25 cellular contexts compared by ENCODE assay signal in the genomic region with DNA sequence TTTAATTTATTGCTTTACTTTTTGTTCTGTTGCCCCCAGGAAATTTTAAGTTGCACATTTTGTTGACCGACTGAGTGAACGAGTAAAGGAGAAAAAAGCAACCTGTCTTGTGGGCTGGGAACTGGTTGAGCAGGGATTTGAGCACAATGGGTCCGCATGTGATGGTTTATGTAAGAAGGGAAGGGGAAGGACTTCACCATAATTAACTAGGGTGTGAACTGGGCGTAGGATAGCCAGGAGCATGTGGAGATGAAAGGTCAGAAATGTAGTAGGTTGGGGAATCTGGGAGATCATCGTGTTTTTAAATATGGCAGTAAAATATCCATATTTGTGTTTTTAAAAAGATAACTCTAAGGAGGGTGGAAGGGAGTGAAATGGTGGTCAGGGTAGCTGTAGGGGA.
A peak's percentile ranks its signal among the peaks of the same experiment; 100 is the strongest.
DNase-seq lines count a peak whose midpoint lies in the region; ATAC-seq and TF ChIP-seq lines count a peak whose summit lies in the region.
"Had no signal": no experiment of that assay in that cellular context is flagged by ENCODE, and none has a peak within 500 bp of the region (broad histone marks: within the 10 kb centered on the region; RNA-seq: fewer than 3 reads in every experiment).

No MANE protein-coding gene starts in this region.

- H2AFZ ChIP-seq in osteoblast (ENCODE audit: low read length): no peak overlapping the region

- H3K9me3 Mint-ChIP-seq in type B pancreatic cell: peaks cover 5% of the 10 kb centered on the region
- H3K9me3 Mint-ChIP-seq in stimulated activated naive CD8-positive, alpha-beta T cell treated with anti-CD3 and anti-CD28 coated beads, Interleukin-15, amount 100 ng/mL, for 72 hours: peaks cover 0 to 8% of the 10 kb centered on the region in 2 donors

- no peak overlapping the region for H3K27ac ChIP-seq in osteoblast (ENCODE audit: low read depth, low read length)
- H3K27ac ChIP-seq: 22Rv1; A549; BLaER1 treated with 17β-estradiol and CSF1 and Interleukin-3, amounts not matched to agents 10 nM and 100 nM; C4-2B had no signal

- intact Hi-C loops in left colon (cut with DNase I, micrococcal nuclease): no loop called here

- H4K20me1 ChIP-seq in osteoblast (ENCODE audit: insufficient read depth, low read length): no peaks in the 10 kb centered on the region
- H4K20me1 ChIP-seq: BLaER1 treated with 17β-estradiol and CSF1 and Interleukin-3, amounts not matched to agents 10 nM and 100 nM had no signal

- H3K27me3 Mint-ChIP-seq in type B pancreatic cell: no peaks in the 10 kb centered on the region
- peaks cover 6% of the 10 kb centered on the region for H3K27me3 Mint-ChIP-seq in stimulated activated naive CD8-positive, alpha-beta T cell treated with anti-CD3 and anti-CD28 coated beads, Interleukin-15, amount 100 ng/mL, for 72 hours
- H3K27me3 Mint-ChIP-seq: B cell; CD4-positive, alpha-beta T cell had no signal

- TF ChIP-seq CTCF in osteoblast (IDR thresholded peaks at IDR 0.05; ENCODE audit: extremely low read depth, low read depth, low read length) (no peak), type B pancreatic cell (conservative IDR thresholded peaks at IDR 0.05) (no peak)

- H3K9me3 ChIP-seq in osteoblast (ENCODE audit: low read depth, low read length): no peaks in the 10 kb centered on the region
- H3K9me3 ChIP-seq: A549 had no signal

- H3K36me3 Mint-ChIP-seq in type B pancreatic cell: peaks cover 3% of the 10 kb centered on the region
- H3K36me3 Mint-ChIP-seq: CD8-positive, alpha-beta T cell had no signal

- H3K4me1 Mint-ChIP-seq in type B pancreatic cell (ENCODE audit: unreplicated experiment): no peaks in the 10 kb centered on the region
- no peaks in the 10 kb centered on the region for H3K4me1 Mint-ChIP-seq in stimulated activated naive CD8-positive, alpha-beta T cell treated with anti-CD3 and anti-CD28 coated beads, Interleukin-15, amount 100 ng/mL, for 72 hours
- H3K4me1 Mint-ChIP-seq: B cell had no signal

- H3K4me3 Mint-ChIP-seq in type B pancreatic cell: peak overlapping the region; percentile 8
- no peak overlapping the region for H3K4me3 Mint-ChIP-seq in stimulated activated naive CD8-positive, alpha-beta T cell treated with anti-CD3 and anti-CD28 coated beads, Interleukin-15, amount 100 ng/mL, for 72 hours
- H3K4me3 Mint-ChIP-seq: B cell; CD4-positive, alpha-beta T cell; CD8-positive, alpha-beta T cell had no signal

- no peaks in the 10 kb centered on the region for H3K79me2 ChIP-seq in osteoblast (ENCODE audit: insufficient read depth, low read length)

- peak overlapping the region; percentile 85 for H3K27ac Mint-ChIP-seq in type B pancreatic cell
- H3K27ac Mint-ChIP-seq in stimulated activated naive CD8-positive, alpha-beta T cell treated with anti-CD3 and anti-CD28 coated beads, Interleukin-15, amount 100 ng/mL, for 72 hours: no peak overlapping the region
- H3K27ac Mint-ChIP-seq: B cell; CD4-positive, alpha-beta T cell; CD8-positive, alpha-beta T cell had no signal

- no peak overlapping the region for H3K4me3 ChIP-seq in osteoblast (ENCODE audit: insufficient read depth, low read length)
- H3K4me3 ChIP-seq: A549; BLaER1 treated with 17β-estradiol and CSF1 and Interleukin-3, amounts not matched to agents 10 nM and 100 nM; GM12878 had no signal

- H3K4me2 ChIP-seq in osteoblast (ENCODE audit: insufficient read depth, low read length): no peak overlapping the region
- H3K4me2 ChIP-seq: A549; BLaER1 treated with 17β-estradiol and CSF1 and Interleukin-3, amounts not matched to agents 10 nM and 100 nM had no signal

- no peaks in the 10 kb centered on the region for H3K4me1 ChIP-seq in osteoblast (ENCODE audit: insufficient read depth, low read length)
- H3K4me1 ChIP-seq: A549; BLaER1 treated with 17β-estradiol and CSF1 and Interleukin-3, amounts not matched to agents 10 nM and 100 nM had no signal

- DNase-seq in NCI-H748 (lab: John Stamatoyannopoulos, UW; ENCODE audit: unreplicated experiment) (peak; percentile 51), NCI-H748 treated with DMSO at 0.1 percent for 48 hours (lab: John Stamatoyannopoulos, UW) (no peak), left colon (no peak), osteoblast (ENCODE audit: insufficient read length, low spot score, missing footprints) (peak; percentile 11), type B pancreatic cell (ENCODE audit: extremely low spot score, unreplicated experiment) (no peak), NCI-H1092 (lab: John Stamatoyannopoulos, UW) (no peak)
- no peak for DNase-seq in stimulated activated naive CD8-positive, alpha-beta T cell treated with anti-CD3 and anti-CD28 coated beads, Interleukin-15, amount 100 ng/mL, for 72 hours
- DNase-seq: AML-193; CD4-positive, alpha-beta T cell; CD8-positive, alpha-beta T cell; COR-L47; DMS 273 treated with DMSO at 0.1 percent for 48 hours; DMS153; DMS53; DMS79; DND-41; EL; GDM1 had no signal

- no peaks in the 10 kb centered on the region for H3K27me3 ChIP-seq in osteoblast (ENCODE audit: insufficient read depth, low read length)
- H3K27me3 ChIP-seq: BLaER1 treated with 17β-estradiol and CSF1 and Interleukin-3, amounts not matched to agents 10 nM and 100 nM had no signal

- H3K36me3 ChIP-seq in osteoblast (ENCODE audit: insufficient read depth, low read length): no peaks in the 10 kb centered on the region
- H3K36me3 ChIP-seq: BLaER1 treated with 17β-estradiol and CSF1 and Interleukin-3, amounts not matched to agents 10 nM and 100 nM had no signal

- ATAC-seq in left colon (peak; percentile 77), HG03565 (IDR thresholded peaks at IDR 0.05; ENCODE audit: unreplicated experiment) (no peak)
- ATAC-seq in stimulated activated naive CD8-positive, alpha-beta T cell treated with anti-CD3 and anti-CD28 coated beads, Interleukin-15, amount 100 ng/mL, for 72 hours: no peak
- ATAC-seq: A549; CD8-positive, alpha-beta T cell; GM12878 had no signal

Comparison
In these comparisons a context has a peak if more than half of its experiments do, and no peak if none do; other contexts are left out.
1. DNase-seq: peak in NCI-H748 (single experiment) and osteoblast (single experiment); none in NCI-H748 treated with DMSO at 0.1 percent for 48 hours (single experiment), left colon (0 of 2), type B pancreatic cell (single experiment), stimulated activated naive CD8-positive, alpha-beta T cell treated with anti-CD3 and anti-CD28 coated beads, Interleukin-15, amount 100 ng/mL, for 72 hours (0 of 2) and NCI-H1092 (single experiment).